12 cellular contexts compared by ENCODE assay signal in the genomic region with DNA sequence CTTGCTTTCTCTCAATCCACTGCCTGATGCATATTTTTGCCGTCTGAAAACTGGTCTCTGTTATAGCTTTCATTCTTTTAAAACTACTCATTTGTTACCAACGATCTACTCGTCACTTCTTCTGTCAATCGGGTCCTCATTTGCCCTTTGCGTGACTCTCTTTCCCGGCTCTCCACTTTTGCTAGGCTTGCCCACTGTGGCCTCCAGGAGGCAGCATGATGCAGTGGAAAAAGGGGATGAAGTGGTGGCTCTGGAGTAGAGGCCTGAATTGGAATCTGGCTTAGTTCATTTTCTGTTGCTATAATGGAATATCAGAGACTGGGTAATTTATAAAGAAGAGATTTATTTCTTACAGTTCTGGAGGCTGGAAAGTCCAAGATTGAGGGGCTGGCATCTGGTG. TPM values are rescaled to one million over a fixed set of nuclear protein-coding genes. Genes with fewer than 3 reads are reported as not detected.
A peak's percentile ranks its signal among the peaks of the same experiment; 100 is the strongest.
DNase-seq lines count a peak whose midpoint lies in the region; ATAC-seq and TF ChIP-seq lines count a peak whose summit lies in the region.
"Had no signal": no experiment of that assay in that cellular context is flagged by ENCODE, and none has a peak within 500 bp of the region (broad histone marks: within the 10 kb centered on the region; RNA-seq: fewer than 3 reads in every experiment).

No MANE protein-coding gene starts in this region.

- no peak overlapping the region for H3K9ac ChIP-seq in adipocyte (ENCODE audit: low read length)

- in situ Hi-C loops in GM13976 (cut with MboI; ENCODE audit: low sequenced_read_pairs, unreplicated experiment) = no loop called here

- POLR2A ChIA-PET in AG04449 (lab: Yijun Ruan, JAX) = no interaction called here

- peaks cover 2% of the 10 kb centered on the region for H3K27me3 ChIP-seq in adipocyte (replicated peaks; ENCODE audit: control insufficient read depth, insufficient read depth, low read length)

- ATAC-seq in left lobe of liver (peak; percentile 68), HG02840 (IDR thresholded peaks at IDR 0.05; ENCODE audit: low FRiP score, unreplicated experiment) (no peak), HG03521 (IDR thresholded peaks at IDR 0.05; ENCODE audit: unreplicated experiment) (no peak)

- DNase-seq in AG04449 (ENCODE audit: low read depth, low spot score) (no peak), GM13976 (ENCODE audit: low spot score) (no peak), adipocyte (ENCODE audit: low read depth) (peak; percentile 48), left lobe of liver (ENCODE audit: low spot score) (no peak), KG1 (lab: John Stamatoyannopoulos, UW) (no peak), DMS79 treated with DMSO at 0.1 percent for 48 hours (lab: John Stamatoyannopoulos, UW) (no peak)
- DNase-seq: NCI-H345; occipital lobe; stimulated activated naive CD4-positive, alpha-beta T cell had no signal

- H3K4me1 ChIP-seq in adipocyte (ENCODE audit: control insufficient read depth, insufficient read depth, low read length) = no peaks in the 10 kb centered on the region

- CTCF ChIA-PET in AG04449 (lab: Yijun Ruan, JAX) = interaction anchor here (1.3 to 2.7 kb wide), 3 partner anchors 15 to 281 kb away, joined by 4 to 17 read pairs (median 12); no protein-coding TSS in a partner anchor

- peaks cover 31% of the 10 kb centered on the region for H3K36me3 ChIP-seq in adipocyte (ENCODE audit: control insufficient read depth, insufficient read depth, low read length, severe bottlenecking)

- TF ChIP-seq CTCF in AG04449 (IDR thresholded peaks at IDR 0.05; ENCODE audit: insufficient read depth, low read length, missing control alignments) (peak; percentile 71), GM13976 (IDR thresholded peaks at IDR 0.05; ENCODE audit: borderline replicate concordance, control extremely low read depth, extremely low read depth, insufficient read depth, missing control alignments) (peak; percentile 37)

- H3K9me3 ChIP-seq in adipocyte (ENCODE audit: control insufficient read depth, low read length) = no peaks in the 10 kb centered on the region

- H3K4me3 ChIP-seq in AG04449 (ENCODE audit: low read depth, low read length) (no peak overlapping the region), adipocyte (ENCODE audit: low read length) (no peak overlapping the region)

RNA-seq across cellular contexts. Expression of gene GDF7, which starts 15.2 kb away (rescaled TPM):
- 3.5 TPM for total RNA-seq in left lobe of liver
- total RNA-seq: activated CD8-positive, alpha-beta memory T cell treated with anti-CD3 and anti-CD28 coated beads for 36 hours had no signal

RNA-seq across cellular contexts. Expression of gene HS1BP3, which starts 31.3 kb away (rescaled TPM):
- total RNA-seq in left lobe of liver = 20.1 TPM
